ENCODE assay signal across 18 cellular contexts in genomic region chr5:54045077-54045792, GRCh38.
DNase-seq lines count a peak whose midpoint lies in the region; ATAC-seq, FAIRE-seq and TF ChIP-seq lines count a peak whose summit lies in the region.
"Had no signal": no experiment of that assay in that cellular context is flagged by ENCODE, and none has a peak within 500 bp of the region (broad histone marks: within the 10 kb centered on the region; RNA-seq: fewer than 3 reads in every experiment).

No MANE protein-coding gene starts in this region.

- BruUV-seq in HepG2 (replicated peaks; lab: Mats Ljungman, UMichigan) = no TSS peak

- 37 to 45% methylated on average over 4 of the region's 4 CpGs for WGBS in body of pancreas, 2 donors
- 41% methylated on average over 4 of the region's 4 CpGs for WGBS in HepG2 (ENCODE audit: low lambda C conversion rate)

- peak overlapping the region; percentile 13 for H3K4me2 ChIP-seq in HepG2 (ENCODE audit: low read depth, low read length)
- H3K4me2 ChIP-seq: KMS-11 had no signal

- no peak for DNase-seq in Right ventricle myocardium superior
- DNase-seq in left cardiac atrium = no peak
- peak; percentile 78 to 95 (median 86) for DNase-seq in body of pancreas
- peak; percentile 8 for DNase-seq in HepG2 (ENCODE audit: low spot score)
- no peak for DNase-seq in upper lobe of right lung
- no peak for DNase-seq in RKO (ENCODE audit: low spot score)
- DNase-seq: C1 segment of cervical spinal cord, DMS79, NCI-H1092 treated with DMSO at 0.1 percent for 48 hours, NCI-H1694 treated with DMSO at 0.1 percent for 48 hours, PC-3 had no signal

- in situ Hi-C loops in HepG2 (cut with HindIII; ENCODE audit: extremely low pct_ligation_motif_present, low pct_unique_long_range_greater_than_20kb) = no loop called here

- no peak for TF ChIP-seq RAD21 in HepG2 (CRISPR knock-in tag; IDR thresholded peaks at IDR 0.05)

- H3K27ac ChIP-seq in body of pancreas = peak overlapping the region; percentile 71 to 89 (median 82)
- no peak overlapping the region for H3K27ac ChIP-seq in HepG2 (ENCODE audit: extremely low read length, insufficient read depth, low read length)
- no peak overlapping the region for H3K27ac ChIP-seq in upper lobe of right lung
- H3K27ac ChIP-seq: KMS-11 had no signal

- no peak for FAIRE-seq in HepG2 (lab: Jason Lieb, UNC)
- FAIRE-seq: GM12878, GM19239 had no signal

- no peaks in the 10 kb centered on the region for H3K79me2 ChIP-seq in HepG2 (ENCODE audit: insufficient read depth, low read length)

- H3K27me3 ChIP-seq in body of pancreas (no peaks in the 10 kb centered on the region), HepG2 (ENCODE audit: control insufficient read depth in 1 of 2, insufficient read depth in 2 of 2, low read length in 2 of 2) (no peaks in the 10 kb centered on the region), upper lobe of right lung (no peaks in the 10 kb centered on the region)

- CTCF ChIA-PET in HepG2 (lab: Yijun Ruan, JAX; ENCODE audit: low intra/inter-chr PET ratio, low total read pairs) = no interaction called here

- POLR2A ChIA-PET in HepG2 (lab: Yijun Ruan, JAX) = no interaction called here

- no peak for TF ChIP-seq POLR2A in body of pancreas (IDR thresholded peaks at IDR 0.05)
- TF ChIP-seq POLR2A in HepG2 (IDR thresholded peaks at IDR 0.05; ENCODE audit: insufficient read depth in 1 of 2, low read depth in 2 of 2, low read length in 2 of 2) = no peak

- no peak overlapping the region for H2AFZ ChIP-seq in HepG2 (ENCODE audit: low read length)

- peaks cover 49% of the 10 kb centered on the region for H3K4me1 ChIP-seq in body of pancreas
- H3K4me1 ChIP-seq in HepG2 (ENCODE audit: insufficient read depth, low read length) = peaks cover 9% of the 10 kb centered on the region
- H3K4me1 ChIP-seq in upper lobe of right lung = no peaks in the 10 kb centered on the region

- H3K4me3 ChIP-seq in body of pancreas (no peak overlapping the region), HepG2 (replicated peaks in 1 of 3; ENCODE audit: insufficient read depth in 1 of 3, low read depth in 2 of 3, low read length in 3 of 3) (no peak overlapping the region), upper lobe of right lung (no peak overlapping the region)
- H3K4me3 ChIP-seq: GM12878 had no signal

- H3K9me3 ChIP-seq in body of pancreas (no peaks in the 10 kb centered on the region), HepG2 (ENCODE audit: low read length) (no peaks in the 10 kb centered on the region), upper lobe of right lung (no peaks in the 10 kb centered on the region)

- intact Hi-C loops in Right ventricle myocardium superior (cut with DNase I) (no loop called here), left cardiac atrium (cut with DNase I) (no loop called here), body of pancreas (cut with DNase I) (no loop called here), HepG2 (cut with micrococcal nuclease; ENCODE audit: unreplicated experiment) (no loop called here), upper lobe of right lung (cut with DNase I) (no loop called here)

- ATAC-seq in Right ventricle myocardium superior (ENCODE audit: poor library complexity) (peak; percentile 51), left cardiac atrium (no peak), body of pancreas (peak; percentile 96), HepG2 (no peak), upper lobe of right lung (peak; percentile 45), GM18868 (IDR thresholded peaks at IDR 0.05; ENCODE audit: unreplicated experiment) (no peak), HG03175 (IDR thresholded peaks at IDR 0.05; ENCODE audit: unreplicated experiment) (no peak)
- ATAC-seq: GM12878, HCT116, PC-3, SK-N-SH treated with all-trans-retinoic acid at 6 μM for 48 hours had no signal

- no peaks in the 10 kb centered on the region for H3K36me3 ChIP-seq in body of pancreas (replicated peaks in 1 of 2; ENCODE audit: insufficient read depth in 1 of 2, low read depth in 2 of 2)
- no peaks in the 10 kb centered on the region for H3K36me3 ChIP-seq in HepG2 (replicated peaks in 1 of 2; ENCODE audit: control insufficient read depth in 1 of 2, insufficient read depth in 2 of 2, low read length in 2 of 2)
- no peaks in the 10 kb centered on the region for H3K36me3 ChIP-seq in upper lobe of right lung

- TF ChIP-seq CTCF in body of pancreas (IDR thresholded peaks at IDR 0.05) (no peak), HepG2 (CRISPR knock-in tag; IDR thresholded peaks at IDR 0.05) (no peak), upper lobe of right lung (IDR thresholded peaks at IDR 0.05) (no peak)

- TF ChIP-seq EP300 in HepG2 (IDR thresholded peaks at IDR 0.05; ENCODE audit: low read depth in 2 of 2, low read length in 2 of 2) (no peak), HepG2 (CRISPR knock-in tag; IDR thresholded peaks at IDR 0.05; ENCODE audit: borderline replicate concordance) (no peak)

- H4K20me1 ChIP-seq in HepG2 (ENCODE audit: insufficient read depth, low read length) = no peaks in the 10 kb centered on the region

- H3K9ac ChIP-seq in HepG2 (ENCODE audit: insufficient read depth, low read depth, low read length) = no peak overlapping the region
- H3K9ac ChIP-seq: KMS-11 had no signal

TF ChIP-seq in HepG2, 621 proteins besides CTCF, POLR2A, EP300 and RAD21 (continues in another document):
- TF ChIP-seq BCL3 (CRISPR knock-in tag; IDR thresholded peaks at IDR 0.05) = no peak
- TF ChIP-seq BCL6 (CRISPR knock-in tag; IDR thresholded peaks at IDR 0.05) = no peak
- no peak for TF ChIP-seq TGIF2 (CRISPR knock-in tag; IDR thresholded peaks at IDR 0.05)
- TF ChIP-seq TOPORS (CRISPR knock-in tag; IDR thresholded peaks at IDR 0.05) = no peak
- TF ChIP-seq RFX3 (CRISPR knock-in tag; IDR thresholded peaks at IDR 0.05) = no peak
- no peak for TF ChIP-seq KDM4B (CRISPR knock-in tag; IDR thresholded peaks at IDR 0.05)
- no peak for TF ChIP-seq ZFP62 (CRISPR knock-in tag; IDR thresholded peaks at IDR 0.05)
- TF ChIP-seq KMT2A (CRISPR knock-in tag; IDR thresholded peaks at IDR 0.05) = no peak
- no peak for TF ChIP-seq PATZ1 (CRISPR knock-in tag; IDR thresholded peaks at IDR 0.05)
- no peak for TF ChIP-seq ZNF777 (CRISPR knock-in tag; IDR thresholded peaks at IDR 0.05)
- TF ChIP-seq GATAD2A (CRISPR knock-in tag; IDR thresholded peaks at IDR 0.05) = no peak
- TF ChIP-seq RELA (CRISPR knock-in tag; IDR thresholded peaks at IDR 0.05) = no peak
- TF ChIP-seq STAT5B (CRISPR knock-in tag; IDR thresholded peaks at IDR 0.05) = no peak
- no peak for TF ChIP-seq PBX3 (CRISPR knock-in tag; IDR thresholded peaks at IDR 0.05; ENCODE audit: borderline replicate concordance)

Comparison
In these comparisons a context has a peak if more than half of its experiments do, and no peak if none do; other contexts are left out.
1. ATAC-seq: peak in Right ventricle myocardium superior (single experiment), body of pancreas (single experiment) and upper lobe of right lung (single experiment); none in left cardiac atrium (0 of 2), HepG2 (single experiment), GM18868 (single experiment) and HG03175 (single experiment).
2. DNase-seq: peak in body of pancreas (4 of 4) and HepG2 (single experiment); none in Right ventricle myocardium superior (single experiment), left cardiac atrium (single experiment), upper lobe of right lung (single experiment) and RKO (single experiment).
3. H3K27ac ChIP-seq: peak in body of pancreas (4 of 4); none in HepG2 (single experiment) and upper lobe of right lung (single experiment).